ENCODE assay signal across 15 cellular contexts in genomic region chr17:78640700-78641099, GRCh38.
DNase-seq lines count a peak whose midpoint lies in the region; ATAC-seq and TF ChIP-seq lines count a peak whose summit lies in the region.
"Had no signal": no experiment of that assay in that cellular context is flagged by ENCODE, and none has a peak within 500 bp of the region (broad histone marks: within the 10 kb centered on the region; RNA-seq: fewer than 3 reads in every experiment).

No MANE protein-coding gene starts in this region.

- H3K4me3 Mint-ChIP-seq in CD14-positive monocyte (no peak overlapping the region), T-helper 17 cell (no peak overlapping the region), neural progenitor cell (peak overlapping the region; percentile 6)
- H3K4me3 Mint-ChIP-seq in CD4-positive, alpha-beta memory T cell: no peak overlapping the region
- H3K4me3 Mint-ChIP-seq: B cell; CD4-positive, CD25-positive, alpha-beta regulatory T cell; GM23338; HFFc6 had no signal

- H3F3A ChIP-seq in neural progenitor cell (ENCODE audit: low read depth): no peaks in the 10 kb centered on the region

- H3K27me3 Mint-ChIP-seq in CD14-positive monocyte (ENCODE audit: low read depth in 3 of 3): peaks cover 3 to 5% (median 5%) of the 10 kb centered on the region in 3 donors
- no peaks in the 10 kb centered on the region for H3K27me3 Mint-ChIP-seq in T-helper 17 cell
- peaks cover 5% of the 10 kb centered on the region for H3K27me3 Mint-ChIP-seq in neural progenitor cell (ENCODE audit: insufficient read depth, low read depth)
- H3K27me3 Mint-ChIP-seq in CD4-positive, alpha-beta memory T cell: peaks cover 0 to under 1% of the 10 kb centered on the region in 2 donors

- no peak for DNase-seq in CD14-positive monocyte (ENCODE audit: low spot score)
- DNase-seq in T-helper 17 cell: no peak
- DNase-seq in neural progenitor cell (ENCODE audit: low spot score): no peak
- peak; percentile 6 for DNase-seq in upper lobe of right lung
- DNase-seq in NCI-H1417 treated with DMSO at 0.1 percent for 48 hours (lab: John Stamatoyannopoulos, UW): no peak
- no peak for DNase-seq in CD4-positive, alpha-beta memory T cell
- DNase-seq: Caco-2; CD4-positive, CD25-positive, alpha-beta regulatory T cell; HCEC 1CT; HFFc6; IMR-90 had no signal

- no peak for TF ChIP-seq CTCF in CD14-positive monocyte (IDR thresholded peaks at IDR 0.05)
- no peak for TF ChIP-seq CTCF in neural progenitor cell (IDR thresholded peaks at IDR 0.05)
- TF ChIP-seq CTCF in upper lobe of right lung (IDR thresholded peaks at IDR 0.05): no peak

- H2AFZ ChIP-seq in neural progenitor cell (replicated peaks): no peak overlapping the region
- H2AFZ ChIP-seq: GM23338 had no signal

- H3K4me3 ChIP-seq in neural progenitor cell (no peak overlapping the region), upper lobe of right lung (no peak overlapping the region)
- no peak overlapping the region for H3K4me3 ChIP-seq in CD4-positive, alpha-beta memory T cell (ENCODE audit: low read length in 2 of 2)
- H3K4me3 ChIP-seq: BLaER1 treated with 17β-estradiol and CSF1 and Interleukin-3, amounts not matched to agents 10 nM and 100 nM; GM23338 had no signal

- intact Hi-C loops in CD14-positive monocyte (cut with micrococcal nuclease): no loop called here
- intact Hi-C loops in upper lobe of right lung (cut with DNase I): no loop called here
- intact Hi-C loops in CD4-positive, alpha-beta memory T cell (cut with micrococcal nuclease): no loop called here

- H3K36me3 ChIP-seq in neural progenitor cell (no peaks in the 10 kb centered on the region), upper lobe of right lung (no peaks in the 10 kb centered on the region)
- no peaks in the 10 kb centered on the region for H3K36me3 ChIP-seq in CD4-positive, alpha-beta memory T cell (ENCODE audit: insufficient read depth, low read length)
- H3K36me3 ChIP-seq: BLaER1 treated with 17β-estradiol and CSF1 and Interleukin-3, amounts not matched to agents 10 nM and 100 nM had no signal

- no peaks in the 10 kb centered on the region for H3K79me2 ChIP-seq in neural progenitor cell (ENCODE audit: low read depth)

- H3K4me2 ChIP-seq in neural progenitor cell: no peak overlapping the region
- H3K4me2 ChIP-seq: GM23338 had no signal

- ATAC-seq in T-helper 17 cell: no peak
- ATAC-seq in upper lobe of right lung: no peak
- ATAC-seq: GM23338 had no signal

- peaks cover 0 to 7% (median under 1%) of the 10 kb centered on the region in 7 donors for H3K9me3 Mint-ChIP-seq in CD14-positive monocyte
- H3K9me3 Mint-ChIP-seq in neural progenitor cell: peaks cover 2% of the 10 kb centered on the region
- no peaks in the 10 kb centered on the region for H3K9me3 Mint-ChIP-seq in CD4-positive, alpha-beta memory T cell
- H3K9me3 Mint-ChIP-seq: GM23338, HFFc6 had no signal

- H3K36me3 Mint-ChIP-seq in CD14-positive monocyte (no peaks in the 10 kb centered on the region), T-helper 17 cell (ENCODE audit: low read depth) (no peaks in the 10 kb centered on the region), neural progenitor cell (no peaks in the 10 kb centered on the region)
- no peaks in the 10 kb centered on the region for H3K36me3 Mint-ChIP-seq in CD4-positive, alpha-beta memory T cell

- H3K9me3 ChIP-seq in T-helper 17 cell (ENCODE audit: control insufficient read depth, low read length, poor library complexity, severe bottlenecking) (no peaks in the 10 kb centered on the region), neural progenitor cell (ENCODE audit: low read depth) (no peaks in the 10 kb centered on the region), upper lobe of right lung (no peaks in the 10 kb centered on the region)
- H3K9me3 ChIP-seq in CD4-positive, alpha-beta memory T cell (ENCODE audit: control insufficient read depth in 1 of 2, low read length in 2 of 2): no peaks in the 10 kb centered on the region
- H3K9me3 ChIP-seq: BLaER1 treated with 17β-estradiol and CSF1 and Interleukin-3, amounts not matched to agents 10 nM and 100 nM; Caco-2 had no signal

- H3K9ac ChIP-seq in neural progenitor cell: no peak overlapping the region

- no peaks in the 10 kb centered on the region for H3K27me3 ChIP-seq in neural progenitor cell
- H3K27me3 ChIP-seq in upper lobe of right lung: no peaks in the 10 kb centered on the region
- H3K27me3 ChIP-seq in CD4-positive, alpha-beta memory T cell (ENCODE audit: insufficient read depth, low read length): no peaks in the 10 kb centered on the region
- H3K27me3 ChIP-seq: BLaER1 treated with 17β-estradiol and CSF1 and Interleukin-3, amounts not matched to agents 10 nM and 100 nM had no signal

- H3K4me1 Mint-ChIP-seq in CD14-positive monocyte (peaks cover 38% of the 10 kb centered on the region), T-helper 17 cell (peaks cover 10% of the 10 kb centered on the region), neural progenitor cell (peaks cover 3% of the 10 kb centered on the region)
- H3K4me1 Mint-ChIP-seq in CD4-positive, alpha-beta memory T cell: peaks cover 4 to 7% (median 5%) of the 10 kb centered on the region in 4 donors
- H3K4me1 Mint-ChIP-seq: GM23338 had no signal

- POLR2A ChIA-PET in CD4-positive, alpha-beta memory T cell (lab: Charles Lee; ENCODE audit: partially characterized antibody): no interaction called here

- CTCF ChIA-PET in CD4-positive, alpha-beta memory T cell (lab: Charles Lee; ENCODE audit: partially characterized antibody): no interaction called here

- no peaks in the 10 kb centered on the region for H4K20me1 ChIP-seq in neural progenitor cell (ENCODE audit: low read depth)
- H4K20me1 ChIP-seq: BLaER1 treated with 17β-estradiol and CSF1 and Interleukin-3, amounts not matched to agents 10 nM and 100 nM had no signal

- H3K27ac ChIP-seq in neural progenitor cell (no peak overlapping the region), upper lobe of right lung (no peak overlapping the region)
- no peak overlapping the region for H3K27ac ChIP-seq in CD4-positive, alpha-beta memory T cell (ENCODE audit: low read depth, low read length)
- H3K27ac ChIP-seq: HL-60 had no signal

- H3K27ac Mint-ChIP-seq in CD14-positive monocyte: peak overlapping the region in 4 of 7 donors; percentile 54 to 67 (median 62)
- H3K27ac Mint-ChIP-seq in T-helper 17 cell: peak overlapping the region; percentile 67
- no peak overlapping the region for H3K27ac Mint-ChIP-seq in neural progenitor cell
- H3K27ac Mint-ChIP-seq in CD4-positive, alpha-beta memory T cell: peak overlapping the region in 1 of 7 donors; percentile 22
- H3K27ac Mint-ChIP-seq: B cell, GM23338, HFFc6 had no signal

- H3K4me1 ChIP-seq in neural progenitor cell (no peaks in the 10 kb centered on the region), upper lobe of right lung (no peaks in the 10 kb centered on the region)
- peaks cover 4% of the 10 kb centered on the region for H3K4me1 ChIP-seq in CD4-positive, alpha-beta memory T cell (ENCODE audit: insufficient read depth, low read length)
- H3K4me1 ChIP-seq: Caco-2 had no signal
